ENCODE assay signal across 8 cellular contexts in genomic region chr16:49876716-49877129, GRCh38. TPM values are rescaled to one million over a fixed set of nuclear protein-coding genes. Genes with fewer than 3 reads are reported as not detected.
DNase-seq lines count a peak whose midpoint lies in the region; ATAC-seq and TF ChIP-seq lines count a peak whose summit lies in the region.

No MANE protein-coding gene starts in this region.

- peak; percentile 92 for ATAC-seq in aorta (ENCODE audit: low FRiP score)
- ATAC-seq in HG03460 (IDR thresholded peaks at IDR 0.05; ENCODE audit: unreplicated experiment), result no peak

- H3K4me1 ChIP-seq in Peyer's patch (peaks cover 0 to 11% (median 0%) of the 10 kb centered on the region in 4 donors), aorta (ENCODE audit: control insufficient read depth in 1 of 2, insufficient read depth in 2 of 2, low read length in 2 of 2) (no peaks in the 10 kb centered on the region)

- H3K4me3 ChIP-seq in Peyer's patch (peak overlapping the region in 2 of 4 donors; percentile 34 to 39), coronary artery (peak overlapping the region; percentile 55), aorta (ENCODE audit: low read length in 2 of 2) (peak overlapping the region in 1 of 2 donors; percentile 9)

- TF ChIP-seq POLR2A in Peyer's patch (IDR thresholded peaks at IDR 0.05), result no peak

- 2% methylated on average over 19 to 22 of the region's 22 CpGs for whole genome bisulfite sequencing in aorta, 2 donors

- DNase-seq in activated T-cell treated with anti-CD3 and anti-CD28 coated beads for 48 hours (ENCODE audit: low read depth) (peak; percentile 46), activated T-cell treated with anti-CD3 and anti-CD28 coated beads for 4 hours (no peak), Peyer's patch (peak in 2 of 3 donors; percentile 80 to 82), coronary artery (ENCODE audit: low spot score) (no peak), medulla oblongata (ENCODE audit: extremely low spot score) (peak; percentile 10), aorta (peak; percentile 85 to 92), DMS79 (lab: John Stamatoyannopoulos, UW) (no peak)

- intact Hi-C loops in aorta (cut with DNase I), result loop anchor here (1.0 to 10.0 kb wide), 5 partner anchors 262 to 469 kb away; no protein-coding TSS in a partner anchor

- H3K27ac ChIP-seq in Peyer's patch, result no peak overlapping the region
- peak overlapping the region in 1 of 2 donors; percentile 24 for H3K27ac ChIP-seq in coronary artery
- no peak overlapping the region for H3K27ac ChIP-seq in aorta (ENCODE audit: low read depth in 1 of 2, low read length in 2 of 2)

- H3K36me3 ChIP-seq in Peyer's patch, result no peaks in the 10 kb centered on the region
- H3K36me3 ChIP-seq in aorta (ENCODE audit: control insufficient read depth in 1 of 2, insufficient read depth in 2 of 2, low read length in 1 of 2), result no peaks in the 10 kb centered on the region

- H3K27me3 ChIP-seq in Peyer's patch, result no peaks in the 10 kb centered on the region
- H3K27me3 ChIP-seq in aorta (ENCODE audit: control insufficient read depth in 1 of 2, insufficient read depth in 2 of 2, low read length in 1 of 2), result no peaks in the 10 kb centered on the region

- H3K9me3 ChIP-seq in Peyer's patch (no peaks in the 10 kb centered on the region), aorta (ENCODE audit: control insufficient read depth, low read length) (no peaks in the 10 kb centered on the region)

- TF ChIP-seq CTCF in Peyer's patch (IDR thresholded peaks at IDR 0.05) (peak in 5 of 6 experiments; percentile 35 to 78 (median 74)), coronary artery (IDR thresholded peaks at IDR 0.05) (peak; percentile 95)

RNA-seq across cellular contexts. Expression of gene ZNF423, which starts 20.8 kb away (rescaled TPM):
- total RNA-seq in Peyer's patch (10 to 100 TPM in 1 of 4 donors, 1 to 10 TPM in 3; 1.4 to 20.6 (median 4.7) TPM), aorta (10 to 100 TPM; 12.5 to 43.1 TPM)
- 1 to 10 TPM; 3.1 to 7.6 TPM for polyA plus RNA-seq in aorta

Comparison
In these comparisons a context has a peak if more than half of its experiments do, and no peak if none do; other contexts are left out.
1. DNase-seq: peak in activated T-cell treated with anti-CD3 and anti-CD28 coated beads for 48 hours (single experiment), Peyer's patch (2 of 3), medulla oblongata (single experiment) and aorta (2 of 2); none in activated T-cell treated with anti-CD3 and anti-CD28 coated beads for 4 hours (single experiment), coronary artery (single experiment) and DMS79 (single experiment).